Comparison of ENCODE assay signal across 12 cellular contexts in genomic region chr1:248696261-248696660, GRCh38. TPM values are rescaled to one million over a fixed set of nuclear protein-coding genes. Genes with fewer than 3 reads are reported as not detected.
DNase-seq lines count a peak whose midpoint lies in the region; ATAC-seq and TF ChIP-seq lines count a peak whose summit lies in the region.
"Had no signal": no experiment of that assay in that cellular context is flagged by ENCODE, and none has a peak within 500 bp of the region (broad histone marks: within the 10 kb centered on the region; RNA-seq: fewer than 3 reads in every experiment).

No MANE protein-coding gene starts in this region.

- DNase-seq in AG10803 (ENCODE audit: low read depth) (peak; percentile 1), G401 (ENCODE audit: low spot score) (peak; percentile 6), NB4 (ENCODE audit: low read depth) (peak; percentile 65), epithelial cell of esophagus (ENCODE audit: low read depth) (peak; percentile 9), CD14-positive monocyte (ENCODE audit: low spot score) (no peak), NCI-H510A (lab: John Stamatoyannopoulos, UW) (no peak)
- DNase-seq: activated CD8-positive, alpha-beta memory T cell treated with anti-CD3 and anti-CD28 coated beads, Interleukin-2, amount 10 ng/mL, durations not matched to agents 7 days and 5 days had no signal

- 0 out of 2 replicates have a peak, but pooled peaks have one; percentile 1 for TF ChIP-seq CTCF in AG10803 (conservative IDR thresholded peaks at IDR 0.05; ENCODE audit: low read length)
- peak; percentile 30 for TF ChIP-seq CTCF in NB4 (IDR thresholded peaks at IDR 0.05; ENCODE audit: low read depth, low read length)
- no peak for TF ChIP-seq CTCF in epithelial cell of esophagus (IDR thresholded peaks at IDR 0.05; ENCODE audit: insufficient read depth, low read depth, low read length, missing control alignments)
- TF ChIP-seq CTCF in CD14-positive monocyte (IDR thresholded peaks at IDR 0.05), result no peak

- TF ChIP-seq POLR2A in NB4 (IDR thresholded peaks at IDR 0.05; ENCODE audit: extremely low read depth, insufficient read length), result no peak

- peaks cover 0 to 8% (median 5%) of the 10 kb centered on the region in 7 donors for H3K9me3 Mint-ChIP-seq in CD14-positive monocyte

- H3K27me3 Mint-ChIP-seq in CD14-positive monocyte (ENCODE audit: low read depth in 3 of 3), result peaks cover 0 to 1% (median 1%) of the 10 kb centered on the region in 3 donors

- no peaks in the 10 kb centered on the region for H3K36me3 Mint-ChIP-seq in CD14-positive monocyte
- H3K36me3 Mint-ChIP-seq: activated CD8-positive, alpha-beta memory T cell treated with anti-CD3 and anti-CD28 coated beads, Interleukin-2, amount 10 ng/mL, durations not matched to agents 7 days and 5 days had no signal

- no peak for ATAC-seq in GM18520 (IDR thresholded peaks at IDR 0.05; ENCODE audit: unreplicated experiment)
- no peak for ATAC-seq in HG02885 (IDR thresholded peaks at IDR 0.05; ENCODE audit: poor library complexity, unreplicated experiment)
- ATAC-seq: activated CD8-positive, alpha-beta memory T cell treated with anti-CD3 and anti-CD28 coated beads, Interleukin-2, amount 10 ng/mL, durations not matched to agents 7 days and 5 days had no signal

- H3K4me3 ChIP-seq in AG10803 (ENCODE audit: low read length), result no peak overlapping the region
- no peak overlapping the region for H3K4me3 ChIP-seq in NB4 (ENCODE audit: low read depth, low read length)
- H3K4me3 ChIP-seq in epithelial cell of esophagus (ENCODE audit: low read length), result no peak overlapping the region
- H3K4me3 ChIP-seq: skin epidermis had no signal

- intact Hi-C loops in CD14-positive monocyte (cut with micrococcal nuclease), result loop anchor here in 1 of 2 donors (2.0 kb wide), 1 partner anchor 111 kb away; no protein-coding TSS in a partner anchor

- H3K4me3 Mint-ChIP-seq in CD14-positive monocyte, result no peak overlapping the region
- H3K4me3 Mint-ChIP-seq: activated CD8-positive, alpha-beta memory T cell treated with anti-CD3 and anti-CD28 coated beads, Interleukin-2, amount 10 ng/mL, durations not matched to agents 7 days and 5 days; central memory CD8-positive, alpha-beta T cell had no signal

- peaks cover 11% of the 10 kb centered on the region for H3K4me1 Mint-ChIP-seq in CD14-positive monocyte
- H3K4me1 Mint-ChIP-seq: activated CD8-positive, alpha-beta memory T cell treated with anti-CD3 and anti-CD28 coated beads, Interleukin-2, amount 10 ng/mL, durations not matched to agents 7 days and 5 days; central memory CD8-positive, alpha-beta T cell had no signal

- H3K27ac Mint-ChIP-seq in CD14-positive monocyte, result no peak overlapping the region
- H3K27ac Mint-ChIP-seq: activated CD8-positive, alpha-beta memory T cell treated with anti-CD3 and anti-CD28 coated beads, Interleukin-2, amount 10 ng/mL, durations not matched to agents 7 days and 5 days had no signal

- in situ Hi-C loops in G401 (cut with HindIII; ENCODE audit: low sequenced_read_pairs), result no loop called here

RNA-seq across cellular contexts. Expression of gene OR14I1, which starts 6.3 kb away (rescaled TPM):
- total RNA-seq in G401 (2014; rRNA removed; shearing (Covaris generic)), result not detected in 2 replicates
- polyA plus RNA-seq in CD14-positive monocyte, result not detected
- total RNA-seq: activated CD8-positive, alpha-beta memory T cell treated with anti-CD3 and anti-CD28 coated beads, Interleukin-2, amount 10 ng/mL, durations not matched to agents 7 days and 5 days; temporal lobe had no signal

RNA-seq across cellular contexts. Expression of gene OR2T27, which starts 40.9 kb away (rescaled TPM):
- not detected in 2 replicates for total RNA-seq in G401 (2014; rRNA removed; shearing (Covaris generic))
- polyA plus RNA-seq in CD14-positive monocyte, result not detected
- total RNA-seq: activated CD8-positive, alpha-beta memory T cell treated with anti-CD3 and anti-CD28 coated beads, Interleukin-2, amount 10 ng/mL, durations not matched to agents 7 days and 5 days; temporal lobe had no signal

RNA-seq across cellular contexts. Expression of gene OR2T35, which starts 51.2 kb away (rescaled TPM):
- total RNA-seq in G401 (2014; rRNA removed; shearing (Covaris generic)), result not detected in 2 replicates
- polyA plus RNA-seq in CD14-positive monocyte, result not detected
- total RNA-seq: activated CD8-positive, alpha-beta memory T cell treated with anti-CD3 and anti-CD28 coated beads, Interleukin-2, amount 10 ng/mL, durations not matched to agents 7 days and 5 days; temporal lobe had no signal

RNA-seq across cellular contexts. Expression of gene LYPD8, which starts 59.3 kb away (rescaled TPM):
- not detected in 2 replicates for total RNA-seq in G401 (2014; rRNA removed; shearing (Covaris generic))
- polyA plus RNA-seq in CD14-positive monocyte, result not detected
- total RNA-seq: activated CD8-positive, alpha-beta memory T cell treated with anti-CD3 and anti-CD28 coated beads, Interleukin-2, amount 10 ng/mL, durations not matched to agents 7 days and 5 days; temporal lobe had no signal

Comparison
In these comparisons a context has a peak if more than half of its experiments do, and no peak if none do; other contexts are left out.
1. DNase-seq: peak in AG10803 (single experiment), G401 (single experiment), NB4 (single experiment) and epithelial cell of esophagus (single experiment); none in CD14-positive monocyte (single experiment) and NCI-H510A (single experiment).
2. CTCF ChIP-seq: peak in AG10803 (single experiment) and NB4 (single experiment); none in epithelial cell of esophagus (single experiment) and CD14-positive monocyte (single experiment).